Comparison of ENCODE assay signal across 2 cellular contexts in genomic region chr2:64127119-64127518, GRCh38.
TF ChIP-seq lines count a peak whose summit lies in the region.

No MANE protein-coding gene starts in this region.

TF ChIP-seq in K562, 482 proteins besides CTCF, POLR2A, EP300 and RAD21 (continued from another document):
- TF ChIP-seq FOXJ2 (tag; IDR thresholded peaks at IDR 0.05), result no peak
- TF ChIP-seq NFYB (IDR thresholded peaks at IDR 0.05; ENCODE audit: extremely low read depth, insufficient read length), result no peak
- no peak for TF ChIP-seq PHB2 (IDR thresholded peaks at IDR 0.05; ENCODE audit: low read depth)
- TF ChIP-seq TARDBP (IDR thresholded peaks at IDR 0.05), result no peak
- no peak for TF ChIP-seq ZBTB9 (CRISPR knock-in tag; IDR thresholded peaks at IDR 0.05)
- no peak for TF ChIP-seq ZNF239 (CRISPR knock-in tag; IDR thresholded peaks at IDR 0.05)
- TF ChIP-seq ZBTB11 (CRISPR knock-in tag; IDR thresholded peaks at IDR 0.05), result no peak
- TF ChIP-seq POU5F1 (IDR thresholded peaks at IDR 0.05; ENCODE audit: borderline replicate concordance, low read depth, low read length, partially characterized antibody), result no peak
- no peak for TF ChIP-seq MED1 (CRISPR knock-in tag; IDR thresholded peaks at IDR 0.05; ENCODE audit: borderline replicate concordance)

TF ChIP-seq in GM12891, 5 proteins besides CTCF, POLR2A, EP300 and RAD21 (continued from another document):
- no peak for TF ChIP-seq SPI1 (IDR thresholded peaks at IDR 0.05; ENCODE audit: low read depth, low read length)
- no peak for TF ChIP-seq PAX5 (IDR thresholded peaks at IDR 0.05; ENCODE audit: insufficient read depth, low read length, severe bottlenecking)
- TF ChIP-seq TAF1 (IDR thresholded peaks at IDR 0.05; ENCODE audit: low read depth, low read length), result no peak
- TF ChIP-seq POU2F2 (IDR thresholded peaks at IDR 0.05; ENCODE audit: low read depth, low read length), result no peak
TF ChIP-seq in GM12891: peak in this region for 0.
